ENCODE assay signal across 9 cellular contexts in the genomic region with DNA sequence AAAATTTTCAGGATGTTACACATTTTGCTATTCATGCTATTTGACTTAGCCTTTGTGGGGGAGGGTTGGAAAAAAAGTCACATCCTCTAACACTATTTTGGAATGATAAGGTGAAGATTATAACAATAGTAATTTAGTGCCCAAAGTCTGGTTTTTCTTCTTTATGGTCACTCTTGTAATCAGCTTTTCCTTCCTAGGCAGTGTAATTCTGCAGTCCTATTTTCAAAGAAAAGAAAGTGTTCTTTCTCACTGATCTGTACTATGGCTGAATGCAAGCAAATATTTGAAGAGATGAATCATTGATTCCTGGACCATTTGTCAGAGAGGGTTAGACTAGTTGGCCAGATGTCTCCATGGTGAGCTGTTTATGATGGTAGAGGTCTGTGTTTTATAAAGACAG. TPM values are rescaled to one million over a fixed set of nuclear protein-coding genes. Genes with fewer than 3 reads are reported as not detected.
A peak's percentile ranks its signal among the peaks of the same experiment; 100 is the strongest.
DNase-seq lines count a peak whose midpoint lies in the region; ATAC-seq, FAIRE-seq and TF ChIP-seq lines count a peak whose summit lies in the region.
"Had no signal": no experiment of that assay in that cellular context is flagged by ENCODE, and none has a peak within 500 bp of the region (broad histone marks: within the 10 kb centered on the region; RNA-seq: fewer than 3 reads in every experiment).

No MANE protein-coding gene starts in this region.

- peak; percentile 66 for FAIRE-seq in G401.6 (lab: Jason Lieb, UNC)
- FAIRE-seq: small intestine had no signal

- no peak for TF ChIP-seq POLR2A in prostate gland (IDR thresholded peaks at IDR 0.05)
- no peak for TF ChIP-seq POLR2A in tibial nerve (IDR thresholded peaks at IDR 0.05)

- no peak for ATAC-seq in GM21825 (IDR thresholded peaks at IDR 0.05; ENCODE audit: unreplicated experiment)
- no peak for ATAC-seq in HG02970 (IDR thresholded peaks at IDR 0.05; ENCODE audit: low FRiP score, unreplicated experiment)

- peaks cover 16% of the 10 kb centered on the region for H3K4me1 ChIP-seq in prostate gland (replicated peaks)
- peaks cover 0 to 65% (median 23%) of the 10 kb centered on the region in 4 donors for H3K4me1 ChIP-seq in tibial nerve

- DNase-seq in NCI-H748 treated with DMSO at 0.1 percent for 48 hours (lab: John Stamatoyannopoulos, UW) (peak; percentile 0), epithelial cell of proximal tubule (ENCODE audit: low read depth) (peak; percentile 67), prostate gland (ENCODE audit: low spot score) (peak; percentile 16), NCI-H2081 treated with DMSO at 0.1 percent for 48 hours (lab: John Stamatoyannopoulos, UW) (no peak), tibial nerve (ENCODE audit: low spot score in 2 of 2) (no peak)
- DNase-seq: small intestine had no signal

- H3K27ac ChIP-seq in prostate gland, result peak overlapping the region in 1 of 2 donors; percentile 18
- H3K27ac ChIP-seq in tibial nerve, result peak overlapping the region in 1 of 4 donors; percentile 53

- TF ChIP-seq CTCF in epithelial cell of proximal tubule (conservative IDR thresholded peaks at IDR 0.05; ENCODE audit: low read depth, low read length) (no peak), prostate gland (IDR thresholded peaks at IDR 0.05) (no peak), tibial nerve (IDR thresholded peaks at IDR 0.05) (no peak)

- no peaks in the 10 kb centered on the region for H3K9me3 ChIP-seq in prostate gland
- no peaks in the 10 kb centered on the region for H3K9me3 ChIP-seq in tibial nerve

- no peak overlapping the region for H3K4me3 ChIP-seq in epithelial cell of proximal tubule (ENCODE audit: low read depth, low read length)
- H3K4me3 ChIP-seq in prostate gland, result no peak overlapping the region
- no peak overlapping the region for H3K4me3 ChIP-seq in tibial nerve

- H3K36me3 ChIP-seq in prostate gland, result no peaks in the 10 kb centered on the region
- H3K36me3 ChIP-seq in tibial nerve, result no peaks in the 10 kb centered on the region

- TF ChIP-seq EP300 in tibial nerve (IDR thresholded peaks at IDR 0.05), result no peak

- H3K27me3 ChIP-seq in prostate gland (replicated peaks; ENCODE audit: insufficient read depth) (no peaks in the 10 kb centered on the region), tibial nerve (no peaks in the 10 kb centered on the region)

- intact Hi-C loops in prostate gland (cut with DNase I), result no loop called here

RNA-seq across cellular contexts. Expression of a gene that starts 8.4 kb away (rescaled TPM):
- total RNA-seq in epithelial cell of proximal tubule, result 28.6 and 46.5 TPM in 2 replicates
- 10 to 100 TPM; 35.8 to 45.3 TPM for total RNA-seq in prostate gland
- 10 to 100 TPM; 20.4 to 28.5 (median 24.6) TPM for total RNA-seq in tibial nerve

RNA-seq across cellular contexts. Expression of a gene that starts 8.7 kb away (rescaled TPM):
- total RNA-seq in epithelial cell of proximal tubule (79.4 and 105 TPM in 2 replicates), prostate gland (10 to 100 TPM; 64.1 to 95.8 TPM), tibial nerve (100 to 1,000 TPM in 1 of 4 donors, 10 to 100 TPM in 3; 58.4 to 100 (median 69.7) TPM)

RNA-seq across cellular contexts. Expression of a gene that starts 50.5 kb away (rescaled TPM):
- 44.6 and 55.7 TPM in 2 replicates for total RNA-seq in epithelial cell of proximal tubule
- 10 to 100 TPM; 62.3 to 81.4 TPM for total RNA-seq in prostate gland
- 10 to 100 TPM; 54.0 to 63.8 (median 55.5) TPM for total RNA-seq in tibial nerve

Comparison
In these comparisons a context has a peak if more than half of its experiments do, and no peak if none do; other contexts are left out.
1. DNase-seq: peak in NCI-H748 treated with DMSO at 0.1 percent for 48 hours (single experiment), epithelial cell of proximal tubule (single experiment) and prostate gland (single experiment); none in NCI-H2081 treated with DMSO at 0.1 percent for 48 hours (single experiment) and tibial nerve (0 of 2).